In the genomic region with DNA sequence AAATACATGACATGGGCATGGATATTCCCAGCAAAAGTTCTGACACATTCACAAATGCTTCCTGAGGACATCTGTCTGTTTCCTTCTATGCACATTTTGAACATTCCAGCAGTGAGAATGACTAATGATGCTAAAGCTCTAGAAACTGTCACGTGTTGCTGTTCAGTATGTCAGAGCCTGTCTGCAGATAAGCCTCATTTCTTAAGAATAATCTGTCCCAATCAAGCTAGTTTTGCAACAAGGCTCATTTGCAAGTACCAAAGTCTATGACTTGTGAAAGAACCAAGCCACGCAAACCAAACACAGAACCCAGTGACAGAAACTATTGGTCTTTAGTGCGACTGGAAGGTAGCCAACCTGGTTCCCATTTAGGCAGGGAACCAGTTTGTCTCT, we compare ENCODE assay signal across 10 cellular contexts.
DNase-seq lines count a peak whose midpoint lies in the region; ATAC-seq, FAIRE-seq and TF ChIP-seq lines count a peak whose summit lies in the region.
"Had no signal": no experiment of that assay in that cellular context is flagged by ENCODE, and none has a peak within 500 bp of the region (broad histone marks: within the 10 kb centered on the region; RNA-seq: fewer than 3 reads in every experiment).

No MANE protein-coding gene starts in this region.

- no peak overlapping the region for H3K9ac ChIP-seq in HepG2 (ENCODE audit: insufficient read depth, low read depth, low read length)

- H3K4me3 ChIP-seq in body of pancreas: no peak overlapping the region
- no peak overlapping the region for H3K4me3 ChIP-seq in HepG2 (replicated peaks in 1 of 3; ENCODE audit: insufficient read depth in 1 of 3, low read depth in 2 of 3, low read length in 3 of 3)
- no peak overlapping the region for H3K4me3 ChIP-seq in uterus

- ATAC-seq in body of pancreas (peak; percentile 76), HepG2 (peak; percentile 82), HG02970 (IDR thresholded peaks at IDR 0.05; ENCODE audit: low FRiP score, unreplicated experiment) (no peak)

- H3K27ac ChIP-seq in body of pancreas: peak overlapping the region in 1 of 4 donors; percentile 24
- H3K27ac ChIP-seq in HepG2 (ENCODE audit: extremely low read length, insufficient read depth, low read length): peak overlapping the region; percentile 79
- peak overlapping the region; percentile 14 to 15 for H3K27ac ChIP-seq in uterus
- H3K27ac ChIP-seq: 22Rv1 had no signal

- H3K36me3 ChIP-seq in body of pancreas (replicated peaks in 1 of 2; ENCODE audit: insufficient read depth in 1 of 2, low read depth in 2 of 2) (no peaks in the 10 kb centered on the region), HepG2 (replicated peaks in 1 of 2; ENCODE audit: control insufficient read depth in 1 of 2, insufficient read depth in 2 of 2, low read length in 2 of 2) (no peaks in the 10 kb centered on the region), uterus (no peaks in the 10 kb centered on the region)

- H3K9me3 ChIP-seq in body of pancreas (no peaks in the 10 kb centered on the region), HepG2 (ENCODE audit: low read length) (no peaks in the 10 kb centered on the region), uterus (no peaks in the 10 kb centered on the region)

- TF ChIP-seq EP300 in HepG2 (IDR thresholded peaks at IDR 0.05; ENCODE audit: low read depth in 2 of 2, low read length in 2 of 2): peak in 1 of 2 experiments; percentile 69; a peak in 2 of 4 replicates
- TF ChIP-seq EP300 in HepG2 (CRISPR knock-in tag; IDR thresholded peaks at IDR 0.05; ENCODE audit: borderline replicate concordance): no peak

- H3K27me3 ChIP-seq in body of pancreas (no peaks in the 10 kb centered on the region), HepG2 (ENCODE audit: control insufficient read depth in 1 of 2, insufficient read depth in 2 of 2, low read length in 2 of 2) (no peaks in the 10 kb centered on the region; a peak in 1 of 5 replicates), uterus (no peaks in the 10 kb centered on the region)

- peak overlapping the region; percentile 48 for H3K4me2 ChIP-seq in HepG2 (ENCODE audit: low read depth, low read length)

- in situ Hi-C loops in HepG2 (cut with HindIII; ENCODE audit: extremely low pct_ligation_motif_present, low pct_unique_long_range_greater_than_20kb): no loop called here

- TF ChIP-seq RAD21 in HepG2 (CRISPR knock-in tag; IDR thresholded peaks at IDR 0.05): no peak

- no peaks in the 10 kb centered on the region for H3K79me2 ChIP-seq in HepG2 (ENCODE audit: insufficient read depth, low read length)

- intact Hi-C loops in body of pancreas (cut with DNase I): no loop called here
- intact Hi-C loops in HepG2 (cut with micrococcal nuclease; ENCODE audit: unreplicated experiment): no loop called here
- intact Hi-C loops in uterus (cut with DNase I; ENCODE audit: low total_unique reads): no loop called here

- POLR2A ChIA-PET in HepG2 (lab: Yijun Ruan, JAX): no interaction called here

- DNase-seq in DMS153 treated with DMSO at 0.1 percent for 48 hours (lab: John Stamatoyannopoulos, UW; ENCODE audit: unreplicated experiment): peak; percentile 18
- DNase-seq in DMS153 (lab: John Stamatoyannopoulos, UW): no peak
- peak in 3 of 4 donors; percentile 35 to 58 (median 40) for DNase-seq in body of pancreas
- peak; percentile 82 for DNase-seq in HepG2 (ENCODE audit: low spot score)
- DNase-seq in uterus: peak in 1 of 2 donors; percentile 37
- DNase-seq in NCI-H146 (lab: John Stamatoyannopoulos, UW): no peak
- DNase-seq in mesenteric fat pad (ENCODE audit: low spot score): no peak
- DNase-seq: NK-92 treated with Interleukin-12 subunit alpha and Interleukin-12 subunit beta, amount 100 ng/mL, for 24 hours had no signal

- CTCF ChIA-PET in HepG2 (lab: Yijun Ruan, JAX; ENCODE audit: low intra/inter-chr PET ratio, low total read pairs): no interaction called here

- no peak for TF ChIP-seq CTCF in body of pancreas (IDR thresholded peaks at IDR 0.05)
- no peak for TF ChIP-seq CTCF in HepG2 (CRISPR knock-in tag; IDR thresholded peaks at IDR 0.05)
- TF ChIP-seq CTCF in uterus (IDR thresholded peaks at IDR 0.05): no peak

- H3K4me1 ChIP-seq in body of pancreas (no peaks in the 10 kb centered on the region), HepG2 (ENCODE audit: insufficient read depth, low read length) (peaks cover 47% of the 10 kb centered on the region), uterus (no peaks in the 10 kb centered on the region)

- FAIRE-seq in HepG2 (lab: Jason Lieb, UNC): peak; percentile 80

- no peak for TF ChIP-seq POLR2A in body of pancreas (IDR thresholded peaks at IDR 0.05)
- TF ChIP-seq POLR2A in HepG2 (IDR thresholded peaks at IDR 0.05; ENCODE audit: insufficient read depth in 1 of 2, low read depth in 2 of 2, low read length in 2 of 2): no peak
- TF ChIP-seq POLR2A in uterus (IDR thresholded peaks at IDR 0.05): no peak

- H2AFZ ChIP-seq in HepG2 (ENCODE audit: low read length): no peak overlapping the region

- 18 to 19% methylated on average over 2 to 3 of the region's 3 CpGs for WGBS in body of pancreas, 2 donors
- WGBS in HepG2 (ENCODE audit: low lambda C conversion rate): 0% methylated on average over 3 of the region's 3 CpGs

- H4K20me1 ChIP-seq in HepG2 (ENCODE audit: insufficient read depth, low read length): no peaks in the 10 kb centered on the region

- BruUV-seq in HepG2 (replicated peaks; lab: Mats Ljungman, UMichigan): no TSS peak

TF ChIP-seq in HepG2, 621 proteins besides CTCF, POLR2A, EP300 and RAD21 (continues in another document):
- TF ChIP-seq, protein P1, sequence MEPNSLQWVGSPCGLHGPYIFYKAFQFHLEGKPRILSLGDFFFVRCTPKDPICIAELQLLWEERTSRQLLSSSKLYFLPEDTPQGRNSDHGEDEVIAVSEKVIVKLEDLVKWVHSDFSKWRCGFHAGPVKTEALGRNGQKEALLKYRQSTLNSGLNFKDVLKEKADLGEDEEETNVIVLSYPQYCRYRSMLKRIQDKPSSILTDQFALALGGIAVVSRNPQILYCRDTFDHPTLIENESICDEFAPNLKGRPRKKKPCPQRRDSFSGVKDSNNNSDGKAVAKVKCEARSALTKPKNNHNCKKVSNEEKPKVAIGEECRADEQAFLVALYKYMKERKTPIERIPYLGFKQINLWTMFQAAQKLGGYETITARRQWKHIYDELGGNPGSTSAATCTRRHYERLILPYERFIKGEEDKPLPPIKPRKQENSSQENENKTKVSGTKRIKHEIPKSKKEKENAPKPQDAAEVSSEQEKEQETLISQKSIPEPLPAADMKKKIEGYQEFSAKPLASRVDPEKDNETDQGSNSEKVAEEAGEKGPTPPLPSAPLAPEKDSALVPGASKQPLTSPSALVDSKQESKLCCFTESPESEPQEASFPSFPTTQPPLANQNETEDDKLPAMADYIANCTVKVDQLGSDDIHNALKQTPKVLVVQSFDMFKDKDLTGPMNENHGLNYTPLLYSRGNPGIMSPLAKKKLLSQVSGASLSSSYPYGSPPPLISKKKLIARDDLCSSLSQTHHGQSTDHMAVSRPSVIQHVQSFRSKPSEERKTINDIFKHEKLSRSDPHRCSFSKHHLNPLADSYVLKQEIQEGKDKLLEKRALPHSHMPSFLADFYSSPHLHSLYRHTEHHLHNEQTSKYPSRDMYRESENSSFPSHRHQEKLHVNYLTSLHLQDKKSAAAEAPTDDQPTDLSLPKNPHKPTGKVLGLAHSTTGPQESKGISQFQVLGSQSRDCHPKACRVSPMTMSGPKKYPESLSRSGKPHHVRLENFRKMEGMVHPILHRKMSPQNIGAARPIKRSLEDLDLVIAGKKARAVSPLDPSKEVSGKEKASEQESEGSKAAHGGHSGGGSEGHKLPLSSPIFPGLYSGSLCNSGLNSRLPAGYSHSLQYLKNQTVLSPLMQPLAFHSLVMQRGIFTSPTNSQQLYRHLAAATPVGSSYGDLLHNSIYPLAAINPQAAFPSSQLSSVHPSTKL (CRISPR knock-in tag; IDR thresholded peaks at IDR 0.05): peak; percentile 73
- TF ChIP-seq ZC3H4 (CRISPR knock-in tag; IDR thresholded peaks at IDR 0.05; ENCODE audit: borderline replicate concordance) (no peak), ZNF546 (CRISPR knock-in tag; conservative IDR thresholded peaks at IDR 0.05) (no peak), REL (CRISPR knock-in tag; conservative IDR thresholded peaks at IDR 0.05) (no peak), ZNF75D (CRISPR knock-in tag; IDR thresholded peaks at IDR 0.05; ENCODE audit: borderline replicate concordance) (no peak), YY1 (IDR thresholded peaks at IDR 0.05; ENCODE audit: insufficient read depth, insufficient replicate concordance, low read depth, low read length) (no peak), TBX3 (IDR thresholded peaks at IDR 0.05; ENCODE audit: borderline replicate concordance) (peak; percentile 45; the same call in 1 of the 2 replicates), HOXD1 (CRISPR knock-in tag; IDR thresholded peaks at IDR 0.05) (no peak), TCF7 (IDR thresholded peaks at IDR 0.05; ENCODE audit: low read depth) (no peak), TOPORS (CRISPR knock-in tag; IDR thresholded peaks at IDR 0.05) (no peak), NCOA2 (CRISPR knock-in tag; IDR thresholded peaks at IDR 0.05) (peak; percentile 46), U2AF1 (optimal IDR thresholded peaks at IDR 0.05; ENCODE audit: low read depth, low read length) (no peak), ZNF619 (CRISPR knock-in tag; IDR thresholded peaks at IDR 0.05) (no peak)
- TF ChIP-seq, protein P2, sequence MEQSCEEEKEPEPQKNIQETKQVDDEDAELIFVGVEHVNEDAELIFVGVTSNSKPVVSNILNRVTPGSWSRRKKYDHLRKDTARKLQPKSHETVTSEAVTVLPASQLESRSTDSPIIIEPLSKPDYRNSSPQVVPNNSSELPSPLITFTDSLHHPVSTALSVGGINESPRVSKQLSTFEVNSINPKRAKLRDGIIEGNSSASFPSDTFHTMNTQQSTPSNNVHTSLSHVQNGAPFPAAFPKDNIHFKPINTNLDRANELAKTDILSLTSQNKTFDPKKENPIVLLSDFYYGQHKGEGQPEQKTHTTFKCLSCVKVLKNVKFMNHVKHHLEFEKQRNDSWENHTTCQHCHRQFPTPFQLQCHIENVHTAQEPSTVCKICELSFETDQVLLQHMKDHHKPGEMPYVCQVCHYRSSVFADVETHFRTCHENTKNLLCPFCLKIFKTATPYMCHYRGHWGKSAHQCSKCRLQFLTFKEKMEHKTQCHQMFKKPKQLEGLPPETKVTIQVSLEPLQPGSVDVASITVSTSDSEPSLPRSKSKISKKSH (CRISPR knock-in tag; IDR thresholded peaks at IDR 0.05; ENCODE audit: borderline replicate concordance): no peak
- TF ChIP-seq, protein P3, sequence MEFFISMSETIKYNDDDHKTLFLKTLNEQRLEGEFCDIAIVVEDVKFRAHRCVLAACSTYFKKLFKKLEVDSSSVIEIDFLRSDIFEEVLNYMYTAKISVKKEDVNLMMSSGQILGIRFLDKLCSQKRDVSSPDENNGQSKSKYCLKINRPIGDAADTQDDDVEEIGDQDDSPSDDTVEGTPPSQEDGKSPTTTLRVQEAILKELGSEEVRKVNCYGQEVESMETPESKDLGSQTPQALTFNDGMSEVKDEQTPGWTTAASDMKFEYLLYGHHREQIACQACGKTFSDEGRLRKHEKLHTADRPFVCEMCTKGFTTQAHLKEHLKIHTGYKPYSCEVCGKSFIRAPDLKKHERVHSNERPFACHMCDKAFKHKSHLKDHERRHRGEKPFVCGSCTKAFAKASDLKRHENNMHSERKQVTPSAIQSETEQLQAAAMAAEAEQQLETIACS (CRISPR knock-in tag; IDR thresholded peaks at IDR 0.05): no peak

Comparison
In these comparisons a context has a peak if more than half of its experiments do, and no peak if none do; other contexts are left out.
1. DNase-seq: peak in DMS153 treated with DMSO at 0.1 percent for 48 hours (single experiment), body of pancreas (3 of 4) and HepG2 (single experiment); none in DMS153 (single experiment), NCI-H146 (single experiment) and mesenteric fat pad (single experiment).